In genomic region chr16:85991856-85992255, GRCh38 we compare ENCODE assay signal across 1 cellular context.
TF ChIP-seq lines count a peak whose summit lies in the region.

No MANE protein-coding gene starts in this region.

TF ChIP-seq in H1, 55 proteins besides CTCF, POLR2A, EP300 and RAD21 (continued from another document):
- TF ChIP-seq EZH2 (IDR thresholded peaks at IDR 0.05; ENCODE audit: low read depth, low read length, severe bottlenecking): no peak
- no peak for TF ChIP-seq CHD1 (IDR thresholded peaks at IDR 0.05; ENCODE audit: low read depth, low read length)
